8 cellular contexts compared by ENCODE assay signal in genomic region chr17:63549946-63550815, GRCh38. TPM values are rescaled to one million over a fixed set of nuclear protein-coding genes. Genes with fewer than 3 reads are reported as not detected.
DNase-seq lines count a peak whose midpoint lies in the region; ATAC-seq and TF ChIP-seq lines count a peak whose summit lies in the region.

DCAF7 (plus strand) TSS chr17:63550477; CDS start chr17:63550678, 201 bp downstream.

- H3K27me3 ChIP-seq in osteoblast (ENCODE audit: insufficient read depth, low read length) (no peaks in the 10 kb centered on the region), thoracic aorta (replicated peaks; ENCODE audit: insufficient read depth) (no peaks in the 10 kb centered on the region)

- peaks cover 40% of the 10 kb centered on the region for H4K20me1 ChIP-seq in osteoblast (ENCODE audit: insufficient read depth, low read length)

- H3K4me1 Mint-ChIP-seq in activated naive CD8-positive, alpha-beta T cell (ENCODE audit: low read depth) = peaks cover 38% of the 10 kb centered on the region

- H3K9me3 Mint-ChIP-seq in activated naive CD8-positive, alpha-beta T cell (ENCODE audit: low read depth) = no peaks in the 10 kb centered on the region

- no peak for TF ChIP-seq CTCF in GM10248 (IDR thresholded peaks at IDR 0.05; ENCODE audit: control extremely low read depth, extremely low read depth, low read depth, missing control alignments)
- no peak for TF ChIP-seq CTCF in osteoblast (IDR thresholded peaks at IDR 0.05; ENCODE audit: extremely low read depth, low read depth, low read length)
- no peak for TF ChIP-seq CTCF in thoracic aorta (IDR thresholded peaks at IDR 0.05)

- DNase-seq in GM10248 (ENCODE audit: extremely low spot score) (peak; percentile 100), NCI-H1105 (lab: John Stamatoyannopoulos, UW) (peak; percentile 98), SKM-1 treated with dmso at 0.1 percent for 144 hours (lab: John Stamatoyannopoulos, UW; ENCODE audit: unreplicated experiment) (peak; percentile 100), glomerular visceral epithelial cell (ENCODE audit: extremely low spot score) (peak; percentile 100), osteoblast (ENCODE audit: insufficient read length, low spot score, missing footprints) (peak; percentile 100), thoracic aorta (ENCODE audit: low spot score) (peak; percentile 99)

- H3K27ac ChIP-seq in osteoblast (ENCODE audit: low read depth, low read length) (peak within 1 kb of the TSS; percentile 88), thoracic aorta (peak within 1 kb of the TSS; percentile 89 to 91)

- peak; percentile 95 for ATAC-seq in HG02623 (IDR thresholded peaks at IDR 0.05; ENCODE audit: unreplicated experiment)
- ATAC-seq in thoracic aorta (ENCODE audit: insufficient number of reproducible peaks, low FRiP score, low read depth) = peak; percentile 98

- POLR2A ChIA-PET in GM10248 (lab: Yijun Ruan, JAX) = interaction anchor here (0.6 to 1.7 kb wide), 2 partner anchors 20 to 72 kb away, joined by 3 to 5 read pairs; partner anchors contain the start of gene MAP3K3

- H3K79me2 ChIP-seq in osteoblast (ENCODE audit: insufficient read depth, low read length) = peaks cover 48% of the 10 kb centered on the region

- H3K9me3 ChIP-seq in osteoblast (ENCODE audit: low read depth, low read length) (no peaks in the 10 kb centered on the region), thoracic aorta (no peaks in the 10 kb centered on the region)

- CTCF ChIA-PET in GM10248 (lab: Yijun Ruan, JAX) = interaction anchor here (1.7 to 2.5 kb wide), 3 partner anchors 62 to 125 kb away, joined by 3 to 8 read pairs (median 6); no protein-coding TSS in a partner anchor

- no peaks in the 10 kb centered on the region for H3K27me3 Mint-ChIP-seq in activated naive CD8-positive, alpha-beta T cell

- H3K36me3 Mint-ChIP-seq in activated naive CD8-positive, alpha-beta T cell = peaks cover 4% of the 10 kb centered on the region

- peak within 1 kb of the TSS; percentile 97 for H3K4me3 ChIP-seq in osteoblast (ENCODE audit: insufficient read depth, low read length)
- peak within 1 kb of the TSS; percentile 100 for H3K4me3 ChIP-seq in thoracic aorta

- H3K4me3 Mint-ChIP-seq in activated naive CD8-positive, alpha-beta T cell = peak within 1 kb of the TSS; percentile 97

- H3K4me1 ChIP-seq in osteoblast (ENCODE audit: insufficient read depth, low read length) (peaks cover 19% of the 10 kb centered on the region), thoracic aorta (ENCODE audit: control insufficient read depth in 1 of 2, low read depth in 2 of 2) (peaks cover 21 to 46% of the 10 kb centered on the region in 2 donors)

- H3K4me2 ChIP-seq in osteoblast (ENCODE audit: insufficient read depth, low read length) = peak within 1 kb of the TSS; percentile 96

- H2AFZ ChIP-seq in osteoblast (ENCODE audit: low read length) = peak within 1 kb of the TSS; percentile 97

- peaks cover 5% of the 10 kb centered on the region for H3K36me3 ChIP-seq in osteoblast (ENCODE audit: insufficient read depth, low read length)
- no peaks in the 10 kb centered on the region for H3K36me3 ChIP-seq in thoracic aorta

- H3K27ac Mint-ChIP-seq in activated naive CD8-positive, alpha-beta T cell = peak within 1 kb of the TSS; percentile 96

RNA-seq across cellular contexts. Expression of gene DCAF7, which starts in this region (rescaled TPM):
- total RNA-seq in osteoblast (23.3 and 24.6 TPM in 2 replicates), thoracic aorta (10 to 100 TPM; 29.2 to 29.5 TPM)

Comparison
In these comparisons a context has a peak if more than half of its experiments do, and no peak if none do; other contexts are left out.
1. Peak in every context shown above with its lines: DNase-seq, ATAC-seq, H3K4me3 ChIP-seq and H3K27ac ChIP-seq.